Comparison of ENCODE assay signal across 23 cellular contexts in genomic region chr3:127903596-127903995, GRCh38. TPM values are rescaled to one million over a fixed set of nuclear protein-coding genes. Genes with fewer than 3 reads are reported as not detected.
DNase-seq lines count a peak whose midpoint lies in the region; ATAC-seq, FAIRE-seq and TF ChIP-seq lines count a peak whose summit lies in the region.
"Had no signal": no experiment of that assay in that cellular context is flagged by ENCODE, and none has a peak within 500 bp of the region (broad histone marks: within the 10 kb centered on the region; RNA-seq: fewer than 3 reads in every experiment).

No MANE protein-coding gene starts in this region.

- H3K9me3 ChIP-seq in WERI-Rb-1 (ENCODE audit: severe bottlenecking) = peaks cover 2% of the 10 kb centered on the region
- H3K9me3 ChIP-seq in CD4-positive, alpha-beta T cell (ENCODE audit: control insufficient read depth, low read length) = no peaks in the 10 kb centered on the region
- H3K9me3 ChIP-seq: A549 had no signal

- H3K36me3 Mint-ChIP-seq in CD4-positive, alpha-beta T cell (ENCODE audit: low read depth) = no peaks in the 10 kb centered on the region

- CTCF ChIA-PET in CD4-positive, alpha-beta T cell (lab: Charles Lee) = no interaction called here

- ATAC-seq in GM21723 (IDR thresholded peaks at IDR 0.05; ENCODE audit: unreplicated experiment) = no peak
- ATAC-seq in CD4-positive, alpha-beta T cell (ENCODE audit: poor library complexity) = no peak
- ATAC-seq: A549, GM12878 had no signal

- TF ChIP-seq CTCF in WERI-Rb-1 (IDR thresholded peaks at IDR 0.05; ENCODE audit: low read depth, low read length) = no peak
- TF ChIP-seq CTCF in GM20000 (IDR thresholded peaks at IDR 0.05; ENCODE audit: extremely low read depth, missing control alignments) = no peak
- TF ChIP-seq CTCF in CD4-positive, alpha-beta T cell (IDR thresholded peaks at IDR 0.05) = no peak

- no peak overlapping the region for H3K4me3 ChIP-seq in WERI-Rb-1 (ENCODE audit: low read depth, low read length)
- H3K4me3 ChIP-seq: A549, GM12878 had no signal

- no peaks in the 10 kb centered on the region for H3K4me1 Mint-ChIP-seq in CD4-positive, alpha-beta T cell (ENCODE audit: low read depth)
- H3K4me1 Mint-ChIP-seq: CD8-positive, alpha-beta memory T cell had no signal

- H3K27me3 ChIP-seq in WERI-Rb-1 (ENCODE audit: insufficient read depth, low read depth, severe bottlenecking) = no peaks in the 10 kb centered on the region
- H3K27me3 ChIP-seq in CD4-positive, alpha-beta T cell (ENCODE audit: control insufficient read depth, insufficient read depth, low read length) = peaks cover 5% of the 10 kb centered on the region

- POLR2A ChIA-PET in CD4-positive, alpha-beta T cell (lab: Charles Lee) = no interaction called here

- intact Hi-C loops in CD4-positive, alpha-beta T cell (cut with DNase I, micrococcal nuclease) = no loop called here

- no peak overlapping the region for H3K27ac ChIP-seq in WERI-Rb-1
- H3K27ac ChIP-seq in CD4-positive, alpha-beta T cell (ENCODE audit: low read depth, low read length) = no peak overlapping the region
- H3K27ac ChIP-seq: A549, KMS-11 had no signal

- no peak for DNase-seq in GM12891 (ENCODE audit: insufficient read length, low spot score)
- DNase-seq in OCI-M1 (lab: John Stamatoyannopoulos, UW) = peak; percentile 95
- peak; percentile 61 for DNase-seq in WERI-Rb-1
- DNase-seq in left kidney (ENCODE audit: low read depth, low spot score) = peak; percentile 58
- no peak for DNase-seq in GM20000 (ENCODE audit: low spot score)
- no peak for DNase-seq in CD4-positive, alpha-beta T cell
- no peak for DNase-seq in COLO668 (lab: John Stamatoyannopoulos, UW; ENCODE audit: unreplicated experiment)
- DNase-seq: Calu3; CD8-positive, alpha-beta memory T cell; DMS 273 treated with DMSO at 0.1 percent for 48 hours; HCEC 1CT; IMR-90 had no signal

- peak; percentile 13 for FAIRE-seq in GM12891 (lab: Jason Lieb, UNC)
- FAIRE-seq: A549, GM12878 had no signal

- H3K9me3 Mint-ChIP-seq in CD4-positive, alpha-beta T cell = peaks cover 9% of the 10 kb centered on the region

- H3K27ac Mint-ChIP-seq in CD4-positive, alpha-beta T cell = no peak overlapping the region
- H3K27ac Mint-ChIP-seq: CD14-positive monocyte; CD8-positive, alpha-beta memory T cell had no signal

- H3K4me3 Mint-ChIP-seq in CD4-positive, alpha-beta T cell = no peak overlapping the region
- H3K4me3 Mint-ChIP-seq: CD8-positive, alpha-beta memory T cell had no signal

- peaks cover 44% of the 10 kb centered on the region for H3K27me3 Mint-ChIP-seq in CD4-positive, alpha-beta T cell

- H3K36me3 ChIP-seq in WERI-Rb-1 = no peaks in the 10 kb centered on the region

- no peak for TF ChIP-seq POLR2A in GM12891 (IDR thresholded peaks at IDR 0.05; ENCODE audit: low read depth, low read length)

TF ChIP-seq in GM12891, 5 proteins besides CTCF, POLR2A, EP300 and RAD21:
- TF ChIP-seq PAX5 (IDR thresholded peaks at IDR 0.05; ENCODE audit: insufficient read depth, low read length, severe bottlenecking) = no peak
- TF ChIP-seq POLR2AphosphoS5 (IDR thresholded peaks at IDR 0.05; ENCODE audit: low read depth, low read length) = no peak
- TF ChIP-seq TAF1 (IDR thresholded peaks at IDR 0.05; ENCODE audit: low read depth, low read length) = no peak
- TF ChIP-seq POU2F2 (IDR thresholded peaks at IDR 0.05; ENCODE audit: low read depth, low read length) = no peak
- no peak for TF ChIP-seq SPI1 (IDR thresholded peaks at IDR 0.05; ENCODE audit: low read depth, low read length)
TF ChIP-seq in GM12891: peak in this region for 0.

RNA-seq across cellular contexts. Expression of gene KBTBD12, which starts 11.4 kb away (rescaled TPM):
- polyA plus RNA-seq in GM12891 (2012; ENCODE audit: low read depth, missing spikeins) = 0.13 TPM
- not detected for total RNA-seq in CD4-positive, alpha-beta T cell
- total RNA-seq: CD8-positive, alpha-beta memory T cell; Daoy; G401; GM12878; H4; HT-29; IMR-90 had no signal
- polyA plus RNA-seq: A549; AG04450; BJ; CD14-positive monocyte; CD8-positive, alpha-beta memory T cell; IMR-90 had no signal

Comparison
In these comparisons a context has a peak if more than half of its experiments do, and no peak if none do; other contexts are left out.
1. DNase-seq: peak in OCI-M1 (single experiment), WERI-Rb-1 (single experiment) and left kidney (single experiment); none in GM12891 (single experiment), GM20000 (single experiment), CD4-positive, alpha-beta T cell (0 of 10) and COLO668 (single experiment).